ENCODE assay signal across 18 cellular contexts in the genomic region with DNA sequence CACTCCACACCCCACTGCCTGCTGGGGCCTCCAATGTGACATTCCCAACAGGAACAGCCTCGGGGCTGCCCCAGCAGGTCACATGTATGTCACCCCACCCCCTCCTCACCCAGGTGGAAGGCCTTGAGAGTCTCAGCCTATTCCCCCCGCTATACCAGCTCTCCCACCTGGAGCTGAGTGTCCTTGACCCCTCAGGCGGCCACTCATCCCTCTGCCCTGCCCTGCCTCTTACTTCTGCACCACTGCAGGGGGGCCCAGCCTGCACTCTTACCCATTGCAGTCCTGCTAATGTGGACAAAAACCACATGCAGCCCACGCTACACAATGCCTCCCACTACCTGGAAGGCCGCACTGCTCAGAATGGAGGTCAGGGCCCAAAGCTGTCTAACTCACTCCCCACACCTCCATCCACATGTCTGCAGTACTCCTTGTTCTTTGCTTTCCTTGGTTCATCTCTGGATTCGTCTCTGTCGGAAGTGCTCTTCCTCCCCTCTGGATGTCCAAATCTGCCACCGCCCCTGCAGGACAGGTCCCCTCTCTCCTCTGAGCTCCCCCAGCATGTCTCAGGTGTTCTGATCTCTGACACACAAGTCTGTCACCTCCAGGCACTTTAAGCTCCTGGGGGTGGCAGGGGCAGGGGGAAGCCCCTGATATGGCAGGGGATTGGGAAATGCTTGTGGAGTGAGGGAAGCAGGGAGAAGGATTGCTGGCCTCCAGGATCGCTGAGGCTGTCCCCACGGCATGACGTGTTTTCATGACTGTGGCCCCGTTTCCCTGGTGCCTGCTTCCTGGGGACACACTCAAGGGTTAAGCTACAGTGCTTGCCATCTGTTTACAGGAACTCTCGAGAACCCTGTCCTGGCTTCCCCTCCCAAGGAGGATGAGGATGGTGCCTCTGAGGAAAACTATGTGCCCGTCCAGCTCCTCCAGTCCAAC. TPM values are rescaled to one million over a fixed set of nuclear protein-coding genes. Genes with fewer than 3 reads are reported as not detected.
DNase-seq lines count a peak whose midpoint lies in the region; ATAC-seq and TF ChIP-seq lines count a peak whose summit lies in the region.
"Had no signal": no experiment of that assay in that cellular context is flagged by ENCODE, and none has a peak within 500 bp of the region (broad histone marks: within the 10 kb centered on the region; RNA-seq: fewer than 3 reads in every experiment).

No MANE protein-coding gene starts in this region.

- H3K4me3 ChIP-seq in neuronal stem cell (ENCODE audit: low read length in 2 of 2) (no peak overlapping the region), tibial artery (no peak overlapping the region)
- H3K4me3 ChIP-seq: left lung had no signal

- H4K91ac ChIP-seq in neuronal stem cell (ENCODE audit: low read depth, low read length, poor library complexity): peak overlapping the region; percentile 65

- no peaks in the 10 kb centered on the region for H3K27me3 Mint-ChIP-seq in T-helper 1 cell treated with Interleukin-12 subunit alpha and Interleukin-12 subunit beta and Interleukin-4 antibody, amounts not matched to agents 30 μg/mL and 1 μg/mL, for 36 hours (ENCODE audit: low read depth)
- no peaks in the 10 kb centered on the region for H3K27me3 Mint-ChIP-seq in IgD-negative memory B cell
- no peaks in the 10 kb centered on the region for H3K27me3 Mint-ChIP-seq in central memory CD8-positive, alpha-beta T cell

- H3K27ac ChIP-seq in neuronal stem cell (replicated peaks; ENCODE audit: low read length) (no peak overlapping the region), tibial artery (no peak overlapping the region)
- H3K27ac ChIP-seq: left lung, VCaP had no signal

- peaks cover 30% of the 10 kb centered on the region for H3K36me3 Mint-ChIP-seq in T-helper 1 cell treated with Interleukin-12 subunit alpha and Interleukin-12 subunit beta and Interleukin-4 antibody, amounts not matched to agents 30 μg/mL and 1 μg/mL, for 36 hours (ENCODE audit: low read depth)
- peaks cover 5% of the 10 kb centered on the region for H3K36me3 Mint-ChIP-seq in IgD-negative memory B cell
- H3K36me3 Mint-ChIP-seq in central memory CD8-positive, alpha-beta T cell (ENCODE audit: insufficient read depth): peaks cover 35% of the 10 kb centered on the region

- H2BK120ac ChIP-seq in neuronal stem cell (ENCODE audit: low read depth, low read length): no peak overlapping the region

- no peak overlapping the region for H3K14ac ChIP-seq in neuronal stem cell (ENCODE audit: low read length)

- peak overlapping the region; percentile 31 for H2BK5ac ChIP-seq in neuronal stem cell (ENCODE audit: low read length)

- no peaks in the 10 kb centered on the region for H3K9me3 ChIP-seq in neuronal stem cell (replicated peaks in 1 of 2; ENCODE audit: control insufficient read depth in 2 of 2, insufficient read depth in 1 of 2, low read depth in 1 of 2, low read length in 2 of 2)
- no peaks in the 10 kb centered on the region for H3K9me3 ChIP-seq in tibial artery
- H3K9me3 ChIP-seq: left lung, SK-N-SH had no signal

- peak overlapping the region; percentile 25 for H2AFZ ChIP-seq in neuronal stem cell (ENCODE audit: low read length)

- TF ChIP-seq CTCF in tibial artery (IDR thresholded peaks at IDR 0.05): no peak

- ATAC-seq in central memory CD8-positive, alpha-beta T cell (replicated peaks; ENCODE audit: extremely low read depth, poor library complexity, severe bottlenecking): no peak
- no peak for ATAC-seq in GM18907 (IDR thresholded peaks at IDR 0.05; ENCODE audit: unreplicated experiment)
- ATAC-seq: left lung, PC-3 had no signal

- no peak overlapping the region for H3K4me3 Mint-ChIP-seq in T-helper 1 cell treated with Interleukin-12 subunit alpha and Interleukin-12 subunit beta and Interleukin-4 antibody, amounts not matched to agents 30 μg/mL and 1 μg/mL, for 36 hours
- peak overlapping the region in 1 of 4 donors; percentile 59 for H3K4me3 Mint-ChIP-seq in IgD-negative memory B cell
- H3K4me3 Mint-ChIP-seq in central memory CD8-positive, alpha-beta T cell: no peak overlapping the region

- no peak overlapping the region for H3K4me2 ChIP-seq in neuronal stem cell (ENCODE audit: insufficient read depth, low read length, poor library complexity, severe bottlenecking)
- H3K4me2 ChIP-seq: SK-N-SH had no signal

- no peaks in the 10 kb centered on the region for H3K9me3 Mint-ChIP-seq in T-helper 1 cell treated with Interleukin-12 subunit alpha and Interleukin-12 subunit beta and Interleukin-4 antibody, amounts not matched to agents 30 μg/mL and 1 μg/mL, for 36 hours
- H3K9me3 Mint-ChIP-seq in IgD-negative memory B cell: no peaks in the 10 kb centered on the region
- no peaks in the 10 kb centered on the region for H3K9me3 Mint-ChIP-seq in central memory CD8-positive, alpha-beta T cell

- H3K36me3 ChIP-seq in neuronal stem cell (replicated peaks in 1 of 2; ENCODE audit: control insufficient read depth in 2 of 2, insufficient read depth in 2 of 2, low read length in 2 of 2): peaks cover 10 to 18% of the 10 kb centered on the region in 2 donors
- H3K36me3 ChIP-seq in tibial artery: peaks cover 0 to 13% (median 6%) of the 10 kb centered on the region in 3 donors

- WGBS in neuronal stem cell (ENCODE audit: extremely low coverage in 2 of 2, insufficient read length in 2 of 2, insufficient replicate concordance in 1 of 2), 2 donors: no CpG with 5 or more reads among the region's 14 CpGs

- H3K9ac ChIP-seq in neuronal stem cell (ENCODE audit: low read depth, low read length, poor library complexity): peak overlapping the region; percentile 24
- H3K9ac ChIP-seq: SK-N-SH had no signal

- H3K79me1 ChIP-seq in neuronal stem cell (ENCODE audit: low read depth, low read length): peaks cover 5% of the 10 kb centered on the region

- peak overlapping the region; percentile 57 for H3K27ac Mint-ChIP-seq in T-helper 1 cell treated with Interleukin-12 subunit alpha and Interleukin-12 subunit beta and Interleukin-4 antibody, amounts not matched to agents 30 μg/mL and 1 μg/mL, for 36 hours
- peak overlapping the region in 2 of 3 donors; percentile 46 to 90 for H3K27ac Mint-ChIP-seq in IgD-negative memory B cell
- H3K27ac Mint-ChIP-seq in central memory CD8-positive, alpha-beta T cell (ENCODE audit: low read depth): peak overlapping the region; percentile 90

- H3K18ac ChIP-seq in neuronal stem cell (ENCODE audit: low read length): peak overlapping the region; percentile 39

- intact Hi-C loops in tibial artery (cut with DNase I; ENCODE audit: low total_unique reads): loop anchor here (5.0 kb wide), 1 partner anchor 49 kb away; no protein-coding TSS in a partner anchor

- H3K4me1 Mint-ChIP-seq in T-helper 1 cell treated with Interleukin-12 subunit alpha and Interleukin-12 subunit beta and Interleukin-4 antibody, amounts not matched to agents 30 μg/mL and 1 μg/mL, for 36 hours (ENCODE audit: low read depth): peaks cover 29% of the 10 kb centered on the region
- H3K4me1 Mint-ChIP-seq in IgD-negative memory B cell: peaks cover 11 to 27% (median 20%) of the 10 kb centered on the region in 3 donors
- peaks cover 44% of the 10 kb centered on the region for H3K4me1 Mint-ChIP-seq in central memory CD8-positive, alpha-beta T cell

- DNase-seq in T-helper 1 cell (no peak), neuronal stem cell (ENCODE audit: low spot score) (no peak), tibial artery (no peak)
- DNase-seq in central memory CD8-positive, alpha-beta T cell (ENCODE audit: low spot score in 2 of 2): no peak
- DNase-seq in stimulated activated naive CD4-positive, alpha-beta T cell treated with Interleukin-2 at 50 U/mL for 16 hours (lab: John Stamatoyannopoulos, UW): no peak
- DNase-seq: 8988T; activated CD8-positive, alpha-beta memory T cell treated with anti-CD3 and anti-CD28 coated beads, Interleukin-2, amount 50 U/mL, for 4 hours; C1 segment of cervical spinal cord; left lung; NCI-H187; NCI-H510A; PC-3; SK-N-SH; substantia nigra had no signal

- H3K4ac ChIP-seq in neuronal stem cell (ENCODE audit: low read length): no peak overlapping the region

- no peak overlapping the region for H4K8ac ChIP-seq in neuronal stem cell (ENCODE audit: low read depth, low read length)

- peak overlapping the region; percentile 8 for H2BK12ac ChIP-seq in neuronal stem cell (ENCODE audit: low read length)

- H3K27me3 ChIP-seq in neuronal stem cell (ENCODE audit: control insufficient read depth in 3 of 3, insufficient read depth in 3 of 3, low read depth in 1 of 3, low read length in 3 of 3) (peaks cover 0 to 4% (median 0%) of the 10 kb centered on the region in 3 experiments), tibial artery (no peaks in the 10 kb centered on the region)
- H3K27me3 ChIP-seq: left lung had no signal

- H2AK5ac ChIP-seq in neuronal stem cell (ENCODE audit: low read depth, low read length): peak overlapping the region; percentile 71

- H2BK15ac ChIP-seq in neuronal stem cell (ENCODE audit: low read length): peak overlapping the region; percentile 95

- H3K4me1 ChIP-seq in neuronal stem cell (ENCODE audit: control insufficient read depth in 2 of 2, insufficient read depth in 1 of 2, low read depth in 1 of 2, low read length in 2 of 2) (peaks cover 14 to 16% of the 10 kb centered on the region in 2 donors), tibial artery (peaks cover 0 to 22% (median 20%) of the 10 kb centered on the region in 4 donors)

- no peak overlapping the region for H3K23ac ChIP-seq in neuronal stem cell (ENCODE audit: low read depth, low read length, poor library complexity)

RNA-seq across cellular contexts. Expression of gene TRPV2, which starts 20.8 kb away (rescaled TPM):
- polyA plus RNA-seq in IgD-negative memory B cell: 73.6 TPM
- polyA plus RNA-seq in neuronal stem cell (2013, experiment 1 of 2): 0.36 TPM
- polyA plus RNA-seq in neuronal stem cell (2013, experiment 2 of 2): 0.30 TPM

RNA-seq across cellular contexts. Expression of gene UBB, which starts 55.3 kb away (rescaled TPM):
- polyA plus RNA-seq in IgD-negative memory B cell: 2,178 TPM
- polyA plus RNA-seq in neuronal stem cell (2013, experiment 1 of 2): 3,085 TPM
- polyA plus RNA-seq in neuronal stem cell (2013, experiment 2 of 2): 3,088 TPM

RNA-seq across cellular contexts. Expression of gene LRRC75A, which starts 55.8 kb away (rescaled TPM):
- polyA plus RNA-seq in IgD-negative memory B cell: 1.7 TPM
- polyA plus RNA-seq in neuronal stem cell (2013, experiment 1 of 2): 2.7 TPM
- 2.6 TPM for polyA plus RNA-seq in neuronal stem cell (2013, experiment 2 of 2)
